8 cellular contexts compared by ENCODE assay signal in the genomic region with DNA sequence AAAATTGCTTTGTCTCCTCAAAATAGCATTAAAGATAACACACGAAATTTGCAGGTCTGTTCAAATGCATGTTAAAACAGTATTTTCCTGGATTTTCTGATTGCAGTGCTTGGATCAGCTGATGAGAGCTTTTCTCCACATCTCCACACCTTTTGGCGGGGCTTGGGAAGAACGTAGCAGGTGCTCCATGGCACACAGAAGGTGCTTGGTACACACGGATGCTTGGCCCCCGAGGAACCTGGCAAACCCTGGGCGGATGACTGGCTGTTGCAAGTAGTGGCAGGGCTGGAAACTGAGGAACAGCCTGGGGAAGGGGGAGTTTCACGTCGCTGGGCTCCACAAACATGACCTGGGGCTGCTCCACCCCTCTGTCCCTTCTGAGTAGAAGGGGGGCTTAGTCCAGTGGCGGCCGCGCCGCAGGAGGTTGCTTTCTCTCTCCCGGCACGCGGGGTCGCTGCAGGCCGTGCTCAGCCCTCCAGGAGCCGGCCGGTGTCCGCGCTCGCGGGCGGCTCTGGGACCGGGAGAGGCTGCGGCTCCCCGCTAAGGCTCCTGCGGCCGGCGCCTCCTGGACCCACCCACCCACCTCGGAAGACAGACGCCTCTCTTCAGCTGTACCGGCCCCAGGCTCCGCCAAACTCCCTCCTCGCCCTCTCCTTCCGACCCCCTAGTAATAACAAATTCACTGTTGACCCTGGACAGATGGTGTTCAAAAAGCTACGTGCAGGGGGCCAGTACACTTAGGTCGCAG.
DNase-seq lines count a peak whose midpoint lies in the region; ATAC-seq and TF ChIP-seq lines count a peak whose summit lies in the region.

No MANE protein-coding gene starts in this region.

- RAD21 ChIA-PET in HCT116 (lab: Charles Lee; ENCODE audit: low non-redundant PET in 1 of 2, low total read pairs in 2 of 2, uncharacterized antibody in 2 of 2, unreplicated experiment in 2 of 2), result interaction anchor here (0.6 to 1.0 kb wide), 2 partner anchors 10 to 248 kb away, joined by 3 read pairs; no protein-coding TSS in a partner anchor

- DNase-seq in D341Med (ENCODE audit: low spot score) (peak; percentile 85), HCT116 (ENCODE audit: low read depth, low spot score) (peak; percentile 16), OCI-M1 (lab: John Stamatoyannopoulos, UW) (peak; percentile 41), esophagus muscularis mucosa (ENCODE audit: extremely low spot score) (no peak), myocyte (ENCODE audit: low read depth) (peak; percentile 70), activated gamma-delta T cell (lab: John Stamatoyannopoulos, UW) (no peak)

- H2AFZ ChIP-seq in HCT116 (ENCODE audit: low read depth, low read length, poor library complexity, severe bottlenecking), result peak overlapping the region; percentile 46

- no peak for TF ChIP-seq POLR2A in HCT116 (IDR thresholded peaks at IDR 0.05; ENCODE audit: borderline replicate concordance, extremely low read depth, insufficient read depth, insufficient read length)
- no peak for TF ChIP-seq POLR2A in esophagus muscularis mucosa (IDR thresholded peaks at IDR 0.05; ENCODE audit: low read depth)

- H3K9ac ChIP-seq in HCT116 (ENCODE audit: low read length), result no peak overlapping the region

- ATAC-seq in HCT116 (peak; percentile 95), HG03457 (IDR thresholded peaks at IDR 0.05; ENCODE audit: unreplicated experiment) (no peak), GM18519 (IDR thresholded peaks at IDR 0.05; ENCODE audit: low FRiP score, unreplicated experiment) (no peak)

- no peaks in the 10 kb centered on the region for H3K79me2 ChIP-seq in HCT116 (ENCODE audit: insufficient read depth, low read length)

- H3K36me3 ChIP-seq in HCT116 (ENCODE audit: control insufficient read depth in 1 of 2, insufficient read depth in 2 of 2, low read length in 2 of 2), result no peaks in the 10 kb centered on the region
- H3K36me3 ChIP-seq in esophagus muscularis mucosa, result no peaks in the 10 kb centered on the region

- no peaks in the 10 kb centered on the region for H3K9me3 ChIP-seq in HCT116 (ENCODE audit: control insufficient read depth in 1 of 2, insufficient read depth in 1 of 2, low read depth in 1 of 2, low read length in 2 of 2)
- no peaks in the 10 kb centered on the region for H3K9me3 ChIP-seq in esophagus muscularis mucosa

- BruUV-seq in HCT116 (replicated peaks; lab: Mats Ljungman, UMichigan), result no TSS peak

- POLR2A ChIA-PET in HCT116 (lab: Charles Lee), result no interaction called here

- TF ChIP-seq EP300 in esophagus muscularis mucosa (IDR thresholded peaks at IDR 0.05), result no peak

- H4K20me1 ChIP-seq in HCT116 (ENCODE audit: insufficient read depth), result no peaks in the 10 kb centered on the region

- TF ChIP-seq CTCF in HCT116 (IDR thresholded peaks at IDR 0.05 in 2 of 3, conservative IDR thresholded peaks at IDR 0.05 in 1 of 3; ENCODE audit: borderline replicate concordance in 1 of 3, insufficient read depth in 1 of 3, low read depth in 2 of 3, low read length in 2 of 3), result peak; percentile 59 to 74 (median 64)
- peak; percentile 27 to 49 (median 33) for TF ChIP-seq CTCF in esophagus muscularis mucosa (IDR thresholded peaks at IDR 0.05)

- H3K27ac ChIP-seq in HCT116 (ENCODE audit: low read depth, low read length) (no peak overlapping the region), esophagus muscularis mucosa (replicated peaks in 1 of 4) (no peak overlapping the region)

- H3K4me3 ChIP-seq in HCT116 (replicated peaks in 1 of 2; ENCODE audit: low read depth in 1 of 2, low read length in 2 of 2), result peak overlapping the region in 1 of 2 experiments; percentile 10; a peak in 1 of 4 replicates
- peak overlapping the region in 1 of 4 donors; percentile 1 for H3K4me3 ChIP-seq in esophagus muscularis mucosa

- intact Hi-C loops in HCT116 (cut with micrococcal nuclease) (loop anchor here (1.0 to 2.0 kb wide), 5 partner anchors 129 to 649 kb away; no protein-coding TSS in a partner anchor), esophagus muscularis mucosa (cut with DNase I) (no loop called here)

- H3K4me2 ChIP-seq in HCT116 (ENCODE audit: low read length), result peak overlapping the region; percentile 60

- H3K27me3 ChIP-seq in HCT116 (ENCODE audit: insufficient read depth, low read length) (peaks cover 18% of the 10 kb centered on the region; the same call in 1 of the 2 replicates), esophagus muscularis mucosa (peaks cover 0 to 45% (median 2%) of the 10 kb centered on the region in 4 donors)

- TF ChIP-seq RAD21 in HCT116 (IDR thresholded peaks at IDR 0.05; ENCODE audit: low read depth), result peak; percentile 83

- CTCF ChIA-PET in HCT116 (lab: Charles Lee), result interaction anchor here (1.0 to 1.2 kb wide), 2 partner anchors 130 to 280 kb away, joined by 3 to 8 read pairs; no protein-coding TSS in a partner anchor

- WGBS in esophagus muscularis mucosa, result 12% methylated on average over 18 of the region's 38 CpGs

- H3K4me1 ChIP-seq in HCT116 (ENCODE audit: control insufficient read depth in 1 of 2, insufficient read depth in 2 of 2, low read length in 2 of 2) (no peaks in the 10 kb centered on the region; a peak in 1 of 4 replicates), esophagus muscularis mucosa (peaks cover 4 to 8% (median 7%) of the 10 kb centered on the region in 4 donors)

- H3K9me2 ChIP-seq in HCT116 (ENCODE audit: insufficient read depth), result no peaks in the 10 kb centered on the region

TF ChIP-seq in HCT116, 20 proteins besides CTCF, POLR2A, EP300 and RAD21:
- no peak for TF ChIP-seq EGR1 (IDR thresholded peaks at IDR 0.05; ENCODE audit: low read depth)

Comparison
In these comparisons a context has a peak if more than half of its experiments do, and no peak if none do; other contexts are left out.
1. DNase-seq: peak in D341Med (single experiment), HCT116 (single experiment), OCI-M1 (single experiment) and myocyte (single experiment); none in esophagus muscularis mucosa (single experiment) and activated gamma-delta T cell (single experiment).